In genomic region chr16:74695450-74696422, GRCh38 we compare ENCODE assay signal across 1 cellular context.
TF ChIP-seq lines count a peak whose summit lies in the region.

No MANE protein-coding gene starts in this region.

TF ChIP-seq in HepG2, 621 proteins besides CTCF, POLR2A, EP300 and RAD21 (continued from another document and continues in another):
- TF ChIP-seq ZBTB43 (CRISPR knock-in tag; conservative IDR thresholded peaks at IDR 0.05) (no peak), XRCC5 (optimal IDR thresholded peaks at IDR 0.05; ENCODE audit: low read length) (peak; percentile 77), ZNF256 (CRISPR knock-in tag; conservative IDR thresholded peaks at IDR 0.05) (no peak), SRSF1 (optimal IDR thresholded peaks at IDR 0.05; ENCODE audit: low read depth, low read length) (no peak), DPF2 (CRISPR knock-in tag; IDR thresholded peaks at IDR 0.05; ENCODE audit: borderline replicate concordance, low read depth) (no peak), ZNF484 (CRISPR knock-in tag; IDR thresholded peaks at IDR 0.05; ENCODE audit: borderline replicate concordance, low read depth) (no peak), ZNF775 (CRISPR knock-in tag; IDR thresholded peaks at IDR 0.05; ENCODE audit: borderline replicate concordance) (0 out of 2 replicates have a peak, but pooled peaks have one; percentile 63), ZSCAN31 (CRISPR knock-in tag; IDR thresholded peaks at IDR 0.05; ENCODE audit: low read depth) (peak; percentile 67; the same call in 1 of the 2 replicates), CENPBD1 (CRISPR knock-in tag; IDR thresholded peaks at IDR 0.05; ENCODE audit: borderline replicate concordance, low read depth) (no peak; the same call in 1 of the 2 replicates), ZNF180 (CRISPR knock-in tag; IDR thresholded peaks at IDR 0.05; ENCODE audit: borderline replicate concordance, low read depth) (no peak), RXRA (CRISPR knock-in tag; IDR thresholded peaks at IDR 0.05) (0 out of 2 replicates have a peak, but pooled peaks have one; percentile 12), GATA4 (IDR thresholded peaks at IDR 0.05; ENCODE audit: borderline replicate concordance, low read depth) (peak; percentile 21; the same call in 1 of the 2 replicates), ZC3H4 (CRISPR knock-in tag; IDR thresholded peaks at IDR 0.05; ENCODE audit: borderline replicate concordance) (no peak), ZEB1 (IDR thresholded peaks at IDR 0.05; ENCODE audit: insufficient replicate concordance, low read depth) (no peak), TFAP4 (IDR thresholded peaks at IDR 0.05; ENCODE audit: borderline replicate concordance, low read depth) (peak; percentile 83; the same call in 1 of the 2 replicates), THAP9 (CRISPR knock-in tag; IDR thresholded peaks at IDR 0.05; ENCODE audit: borderline replicate concordance) (peak; percentile 76; the same call in 1 of the 2 replicates), KDM5A (IDR thresholded peaks at IDR 0.05; ENCODE audit: borderline replicate concordance, low read length) (no peak), ZNF513 (CRISPR knock-in tag; conservative IDR thresholded peaks at IDR 0.05) (no peak), SKIL (CRISPR knock-in tag; IDR thresholded peaks at IDR 0.05; ENCODE audit: borderline replicate concordance) (no peak), TMF1 (CRISPR knock-in tag; IDR thresholded peaks at IDR 0.05; ENCODE audit: low read depth) (no peak), KDM6A (CRISPR knock-in tag; IDR thresholded peaks at IDR 0.05; ENCODE audit: low read depth) (no peak), NR1H2 (CRISPR knock-in tag; IDR thresholded peaks at IDR 0.05; ENCODE audit: borderline replicate concordance, low read depth) (no peak), ZBTB7B (CRISPR knock-in tag; IDR thresholded peaks at IDR 0.05) (no peak), PHF5A (CRISPR knock-in tag; IDR thresholded peaks at IDR 0.05; ENCODE audit: low read depth, unreplicated experiment) (peak; percentile 59), RNF2 (conservative IDR thresholded peaks at IDR 0.05; ENCODE audit: low read depth) (no peak), ZNF687 (CRISPR knock-in tag; IDR thresholded peaks at IDR 0.05) (peak; percentile 72), THAP8 (CRISPR knock-in tag; IDR thresholded peaks at IDR 0.05; ENCODE audit: borderline replicate concordance) (no peak), ARNT (IDR thresholded peaks at IDR 0.05) (no peak), HNF1B (CRISPR knock-in tag; IDR thresholded peaks at IDR 0.05) (0 out of 2 replicates have a peak, but pooled peaks have one; percentile 14), ETV6 (CRISPR knock-in tag; conservative IDR thresholded peaks at IDR 0.05) (no peak), MED1 (CRISPR knock-in tag; IDR thresholded peaks at IDR 0.05) (no peak), ZNF138 (CRISPR knock-in tag; IDR thresholded peaks at IDR 0.05; ENCODE audit: low read depth) (no peak), ZNF282 (IDR thresholded peaks at IDR 0.05; ENCODE audit: partially characterized antibody) (no peak), ZNF558 (CRISPR knock-in tag; IDR thresholded peaks at IDR 0.05; ENCODE audit: borderline replicate concordance) (no peak), ZNF724P (CRISPR knock-in tag; IDR thresholded peaks at IDR 0.05; ENCODE audit: borderline replicate concordance) (no peak), UBTF (CRISPR knock-in tag; IDR thresholded peaks at IDR 0.05) (peak; percentile 33; the same call in 1 of the 2 replicates), DNMT3B (CRISPR knock-in tag; conservative IDR thresholded peaks at IDR 0.05) (no peak), ATF7 (IDR thresholded peaks at IDR 0.05) (no peak), ATF7 (CRISPR knock-in tag; IDR thresholded peaks at IDR 0.05) (no peak), ZNF784 (CRISPR knock-in tag; IDR thresholded peaks at IDR 0.05; ENCODE audit: borderline replicate concordance) (peak; percentile 79; the same call in 1 of the 2 replicates), JUNB (CRISPR knock-in tag; IDR thresholded peaks at IDR 0.05; ENCODE audit: borderline replicate concordance) (no peak), HMG20B (CRISPR knock-in tag; conservative IDR thresholded peaks at IDR 0.05) (0 out of 2 replicates have a peak, but pooled peaks have one; percentile 33), MBD4 (IDR thresholded peaks at IDR 0.05; ENCODE audit: borderline replicate concordance, low read length) (no peak), KLF16 (CRISPR knock-in tag; IDR thresholded peaks at IDR 0.05) (peak in 1 of 2 experiments; percentile 71; a peak in 1 of 4 replicates)
